29 cellular contexts compared by ENCODE assay signal in the genomic region with DNA sequence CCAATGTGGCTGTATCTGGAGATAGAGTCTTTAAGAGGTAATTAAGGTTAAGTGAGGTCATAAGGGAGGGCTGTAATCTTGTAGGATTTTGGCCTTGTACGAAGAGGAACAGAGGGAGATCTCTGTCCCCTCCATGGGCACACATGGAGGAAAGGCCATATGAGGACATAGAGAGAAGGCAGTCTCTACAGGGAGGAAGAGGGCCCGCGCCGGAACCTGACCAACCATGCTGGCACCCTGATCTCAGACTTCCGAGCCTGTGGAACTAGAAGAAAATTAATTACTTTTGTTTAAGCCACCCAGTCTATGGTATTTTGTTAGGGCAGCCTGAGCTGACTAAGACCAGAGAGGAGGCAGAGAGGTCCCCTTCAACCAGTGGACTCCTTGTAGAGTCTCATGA.
"Had no signal": no experiment of that assay in that cellular context is flagged by ENCODE, and none has a peak within 500 bp of the region (broad histone marks: within the 10 kb centered on the region; RNA-seq: fewer than 3 reads in every experiment).

No MANE protein-coding gene starts in this region.

- ATAC-seq: esophagus mucosa; left lobe of liver; naive thymus-derived CD4-positive, alpha-beta T cell; sciatic nerve; stimulated activated memory B cell treated with anti-CD40 and anti-IgM and Interleukin-4, amounts not matched to agents 10 μg/mL and 1 μg/mL and 100 μg/mL, for 72 hours; stimulated activated naive CD8-positive, alpha-beta T cell treated with anti-CD3 and anti-CD28 coated beads, Interleukin-15, Interleukin-2, amounts not matched to agents 100 U/mL and 50 U/mL, for 24 hours had no signal

- H2AFZ ChIP-seq: neural progenitor cell had no signal

- H3K27me3 ChIP-seq: gastrocnemius medialis, right atrium auricular region, testis, upper lobe of left lung had no signal

- H3K36me3 Mint-ChIP-seq: naive thymus-derived CD4-positive, alpha-beta T cell; neural progenitor cell; stimulated activated memory B cell treated with anti-CD40 and anti-IgM and Interleukin-4, amounts not matched to agents 10 μg/mL and 1 μg/mL and 100 μg/mL, for 72 hours had no signal

- H3K9ac ChIP-seq: neural progenitor cell had no signal

- H3K4me3 ChIP-seq: dorsolateral prefrontal cortex, gastrocnemius medialis, neural progenitor cell, prostate gland, right atrium auricular region, smooth muscle cell, testis, tibial artery, upper lobe of left lung had no signal

- H3K27ac ChIP-seq: dorsolateral prefrontal cortex, epithelial cell of prostate, gastrocnemius medialis, neural progenitor cell, prostate gland, right atrium auricular region, testis, tibial artery, upper lobe of left lung had no signal

- H3K4me1 ChIP-seq: gastrocnemius medialis, neural progenitor cell, prostate gland had no signal

- FAIRE-seq: colon, kidney, urothelium cell line had no signal

- H3K4me1 Mint-ChIP-seq: nephron had no signal

- H3K4me2 ChIP-seq: neural progenitor cell, smooth muscle cell had no signal

- H3K9me3 ChIP-seq: gastrocnemius medialis, prostate gland, right atrium auricular region, testis, tibial artery, upper lobe of left lung had no signal

- H3K9me3 Mint-ChIP-seq: naive thymus-derived CD4-positive, alpha-beta T cell; nephron; neural progenitor cell; stimulated activated memory B cell treated with anti-CD40 and anti-IgM and Interleukin-4, amounts not matched to agents 10 μg/mL and 1 μg/mL and 100 μg/mL, for 72 hours had no signal

- H3K4me3 Mint-ChIP-seq: naive thymus-derived CD4-positive, alpha-beta T cell; nephron; neural progenitor cell; stimulated activated memory B cell treated with anti-CD40 and anti-IgM and Interleukin-4, amounts not matched to agents 10 μg/mL and 1 μg/mL and 100 μg/mL, for 72 hours had no signal

- H3K36me3 ChIP-seq: gastrocnemius medialis, neural progenitor cell, prostate gland, right atrium auricular region, tibial artery, upper lobe of left lung had no signal

- H3K27ac Mint-ChIP-seq: naive thymus-derived CD4-positive, alpha-beta T cell; nephron; neural progenitor cell; stimulated activated memory B cell treated with anti-CD40 and anti-IgM and Interleukin-4, amounts not matched to agents 10 μg/mL and 1 μg/mL and 100 μg/mL, for 72 hours had no signal

- DNase-seq: dorsolateral prefrontal cortex; effector CD4-positive, alpha-beta T cell; foreskin fibroblast; head of caudate nucleus; kidney; mesenchymal stem cell; midbrain; naive thymus-derived CD4-positive, alpha-beta T cell; stimulated activated CD4-positive, alpha-beta T cell treated with anti-CD3 and anti-CD28 coated beads, Interleukin-12 subunit alpha, Interleukin-12 subunit beta, amount 100 ng/mL, for 4 hours; stimulated activated CD4-positive, alpha-beta T cell treated with anti-CD3 and anti-CD28 coated beads, Interleukin-1b, Interleukin-23, amount 100 ng/mL, for 48 hours; stimulated activated CD4-positive, alpha-beta T cell treated with anti-CD3 and anti-CD28 coated beads, Interleukin-4, amount 100 ng/mL, for 24 hours; stimulated activated naive CD8-positive, alpha-beta T cell treated with anti-CD3 and anti-CD28 coated beads, Interleukin-15, Interleukin-2, amounts not matched to agents 100 U/mL and 50 U/mL, for 24 hours; substantia nigra; testis; tibial artery had no signal
